In the genomic region with DNA sequence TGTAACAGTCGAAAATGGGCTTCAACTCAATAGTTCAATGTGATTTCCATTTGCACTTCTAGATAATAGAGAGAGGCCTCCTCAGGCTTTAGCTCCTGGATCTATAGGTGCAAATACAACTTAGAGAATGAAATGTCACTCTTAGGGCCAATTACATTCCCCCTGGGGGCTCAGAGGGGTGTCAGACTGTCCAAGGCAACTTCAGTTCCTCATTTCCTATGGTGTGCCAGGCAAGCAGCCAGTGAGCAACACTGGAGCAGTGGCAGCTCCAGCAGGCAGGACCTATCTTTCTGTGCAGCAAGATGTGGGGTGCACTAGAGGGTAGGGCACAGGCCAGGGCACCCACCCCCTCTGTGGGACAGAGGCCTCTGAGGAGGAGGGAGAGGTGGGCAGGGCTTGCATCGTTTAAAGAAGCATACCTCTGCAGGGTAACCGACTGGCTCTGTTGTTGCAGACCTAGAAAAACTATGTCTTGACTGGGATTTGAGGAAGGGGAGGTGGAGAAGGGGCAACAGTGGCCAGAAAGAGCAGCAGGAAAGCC, we compare ENCODE assay signal across 30 cellular contexts.
"Had no signal": no experiment of that assay in that cellular context is flagged by ENCODE, and none has a peak within 500 bp of the region (broad histone marks: within the 10 kb centered on the region; RNA-seq: fewer than 3 reads in every experiment).

No MANE protein-coding gene starts in this region.

- H3K27ac ChIP-seq: ascending aorta, cardiac muscle cell, esophagus muscularis mucosa, foreskin keratinocyte, heart left ventricle, parathyroid adenoma, psoas muscle, thoracic aorta, vagina had no signal

- H3K9me3 Mint-ChIP-seq: activated CD4-positive, alpha-beta memory T cell treated with anti-CD3 and anti-CD28 coated beads for 36 hours; activated CD4-positive, alpha-beta T cell treated with anti-CD3 and anti-CD28 coated beads, Interleukin-2, amount 10 ng/mL, durations not matched to agents 24 days and 14 days; activated naive CD4-positive, alpha-beta T cell treated with anti-CD3 and anti-CD28 coated beads, Interleukin-2, amount 10 ng/mL, durations not matched to agents 7 days and 5 days; activated naive CD8-positive, alpha-beta T cell treated with anti-CD3 and anti-CD28 coated beads, Interleukin-2, amount 10 ng/mL, durations not matched to agents 7 days and 5 days; activated T-cell treated with anti-CD3 and anti-CD28 coated beads, Interleukin-2, amount 50 U/mL, for 24 hours; brain; immature natural killer cell; nephron; type B pancreatic cell had no signal

- H3K4me3 Mint-ChIP-seq: activated CD4-positive, alpha-beta memory T cell treated with anti-CD3 and anti-CD28 coated beads for 36 hours; activated CD4-positive, alpha-beta T cell treated with anti-CD3 and anti-CD28 coated beads, Interleukin-2, amount 10 ng/mL, durations not matched to agents 24 days and 14 days; activated naive CD4-positive, alpha-beta T cell treated with anti-CD3 and anti-CD28 coated beads, Interleukin-2, amount 10 ng/mL, durations not matched to agents 7 days and 5 days; activated naive CD8-positive, alpha-beta T cell treated with anti-CD3 and anti-CD28 coated beads, Interleukin-2, amount 10 ng/mL, durations not matched to agents 7 days and 5 days; activated T-cell treated with anti-CD3 and anti-CD28 coated beads, Interleukin-2, amount 50 U/mL, for 24 hours; brain; immature natural killer cell; nephron; type B pancreatic cell had no signal

- H3K27me3 ChIP-seq: ascending aorta, cardiac muscle cell, esophagus muscularis mucosa, heart left ventricle, vagina had no signal

- H3K9me3 ChIP-seq: ascending aorta, esophagus muscularis mucosa, heart left ventricle, psoas muscle, thoracic aorta, vagina had no signal

- H3K79me2 ChIP-seq: parathyroid adenoma had no signal

- H3K27me3 Mint-ChIP-seq: activated CD4-positive, alpha-beta memory T cell treated with anti-CD3 and anti-CD28 coated beads for 36 hours; activated CD4-positive, alpha-beta T cell treated with anti-CD3 and anti-CD28 coated beads, Interleukin-2, amount 10 ng/mL, durations not matched to agents 24 days and 14 days; activated naive CD8-positive, alpha-beta T cell treated with anti-CD3 and anti-CD28 coated beads, Interleukin-2, amount 10 ng/mL, durations not matched to agents 7 days and 5 days; activated T-cell treated with anti-CD3 and anti-CD28 coated beads, Interleukin-2, amount 50 U/mL, for 24 hours had no signal

- H3K4me1 Mint-ChIP-seq: activated CD4-positive, alpha-beta T cell treated with anti-CD3 and anti-CD28 coated beads, Interleukin-2, amount 10 ng/mL, durations not matched to agents 24 days and 14 days; activated naive CD4-positive, alpha-beta T cell treated with anti-CD3 and anti-CD28 coated beads, Interleukin-2, amount 10 ng/mL, durations not matched to agents 7 days and 5 days; brain had no signal

- H3K4me1 ChIP-seq: ascending aorta, esophagus muscularis mucosa, foreskin keratinocyte, parathyroid adenoma, psoas muscle, vagina had no signal

- ATAC-seq: foreskin keratinocyte, heart left ventricle, left colon, psoas muscle had no signal

- H3K36me3 ChIP-seq: ascending aorta, cardiac muscle cell, esophagus muscularis mucosa, heart left ventricle, thoracic aorta, vagina had no signal

- H3K27ac Mint-ChIP-seq: activated CD4-positive, alpha-beta memory T cell treated with anti-CD3 and anti-CD28 coated beads for 36 hours; activated CD4-positive, alpha-beta T cell treated with anti-CD3 and anti-CD28 coated beads, Interleukin-2, amount 10 ng/mL, durations not matched to agents 24 days and 14 days; activated naive CD4-positive, alpha-beta T cell treated with anti-CD3 and anti-CD28 coated beads, Interleukin-2, amount 10 ng/mL, durations not matched to agents 7 days and 5 days; activated naive CD8-positive, alpha-beta T cell treated with anti-CD3 and anti-CD28 coated beads, Interleukin-2, amount 10 ng/mL, durations not matched to agents 7 days and 5 days; activated T-cell treated with anti-CD3 and anti-CD28 coated beads, Interleukin-2, amount 50 U/mL, for 24 hours; brain; immature natural killer cell; nephron; type B pancreatic cell had no signal

- H3K4me3 ChIP-seq: ascending aorta, cardiac muscle cell, esophagus muscularis mucosa, heart left ventricle, psoas muscle, thoracic aorta, vagina had no signal

- DNase-seq: activated CD4-positive, alpha-beta memory T cell treated with anti-CD3 and anti-CD28 coated beads for 36 hours; activated CD4-positive, CD25-positive, alpha-beta regulatory T cell treated with anti-CD3 and anti-CD28 coated beads, Interleukin-2, amount 50 U/mL, for 72 hours; activated CD8-positive, alpha-beta memory T cell treated with anti-CD3 and anti-CD28 coated beads, Interleukin-2, amount 50 U/mL, for 4 hours; activated gamma-delta T cell; activated naive CD4-positive, alpha-beta T cell treated with anti-CD3 and anti-CD28 coated beads, Interleukin-2, amount 10 ng/mL, durations not matched to agents 7 days and 5 days; activated naive CD8-positive, alpha-beta T cell treated with anti-CD3 and anti-CD28 coated beads, Interleukin-2, amount 10 ng/mL, durations not matched to agents 7 days and 5 days; activated T-cell treated with anti-CD3 and anti-CD28 coated beads, Interleukin-2, amount 50 U/mL, for 24 hours; cortex of kidney; foreskin keratinocyte; heart left ventricle; hypothalamus; immature natural killer cell; kidney; left colon; mammary epithelial cell; occipital lobe; psoas muscle; stimulated activated CD4-positive, alpha-beta T cell treated with anti-CD3 and anti-CD28 coated beads, Interleukin-15, amount 100 ng/mL, for 24 hours; stimulated activated CD4-positive, alpha-beta T cell treated with anti-CD3 and anti-CD28 coated beads, Interleukin-2, amount 100 ng/mL, for 24 hours; stimulated activated naive CD4-positive, alpha-beta T cell had no signal

- FAIRE-seq: kidney had no signal

- H3K36me3 Mint-ChIP-seq: activated CD4-positive, alpha-beta memory T cell treated with anti-CD3 and anti-CD28 coated beads for 36 hours; activated naive CD4-positive, alpha-beta T cell treated with anti-CD3 and anti-CD28 coated beads, Interleukin-2, amount 10 ng/mL, durations not matched to agents 7 days and 5 days; activated naive CD8-positive, alpha-beta T cell treated with anti-CD3 and anti-CD28 coated beads, Interleukin-2, amount 10 ng/mL, durations not matched to agents 7 days and 5 days; brain; immature natural killer cell; type B pancreatic cell had no signal

- H2AFZ ChIP-seq: parathyroid adenoma had no signal

- H3K9ac ChIP-seq: parathyroid adenoma had no signal
